In genomic region chr1:65890201-65890600, GRCh38 we compare ENCODE assay signal across 23 cellular contexts.
DNase-seq lines count a peak whose midpoint lies in the region; ATAC-seq and TF ChIP-seq lines count a peak whose summit lies in the region.
"Had no signal": no experiment of that assay in that cellular context is flagged by ENCODE, and none has a peak within 500 bp of the region (broad histone marks: within the 10 kb centered on the region; RNA-seq: fewer than 3 reads in every experiment).

No MANE protein-coding gene starts in this region.

- H3K4me1 Mint-ChIP-seq in nephron = peaks cover 14% of the 10 kb centered on the region
- H3K4me1 Mint-ChIP-seq in stimulated activated naive CD8-positive, alpha-beta T cell treated with anti-CD3 and anti-CD28 coated beads, Interleukin-15, amount 100 ng/mL, for 72 hours = no peaks in the 10 kb centered on the region
- H3K4me1 Mint-ChIP-seq: CD14-positive monocyte; CD8-positive, alpha-beta memory T cell; GM23338; H9; IgD-negative memory B cell had no signal

- TF ChIP-seq CTCF in nephron (IDR thresholded peaks at IDR 0.05; ENCODE audit: unreplicated experiment in 3 of 3) = no peak

- no peak overlapping the region for H3K9ac ChIP-seq in GM23248
- no peak overlapping the region for H3K9ac ChIP-seq in adipocyte (ENCODE audit: low read length)
- H3K9ac ChIP-seq: KMS-11 had no signal

- H3F3A ChIP-seq in GM23248 (ENCODE audit: insufficient read depth) = no peaks in the 10 kb centered on the region

- H3K9me2 ChIP-seq in GM23248 (ENCODE audit: insufficient read depth) = no peaks in the 10 kb centered on the region

- no peak overlapping the region for H3K4me3 Mint-ChIP-seq in nephron
- H3K4me3 Mint-ChIP-seq in stimulated activated naive CD8-positive, alpha-beta T cell treated with anti-CD3 and anti-CD28 coated beads, Interleukin-15, amount 100 ng/mL, for 72 hours = no peak overlapping the region
- H3K4me3 Mint-ChIP-seq: CD14-positive monocyte; CD8-positive, alpha-beta memory T cell; GM23338; H9; HFFc6; IgD-negative memory B cell had no signal

- peaks cover 28% of the 10 kb centered on the region for H3K4me1 ChIP-seq in GM23248 (ENCODE audit: insufficient read depth)
- H3K4me1 ChIP-seq in adipocyte (ENCODE audit: control insufficient read depth, insufficient read depth, low read length) = peaks cover 4% of the 10 kb centered on the region
- H3K4me1 ChIP-seq: BE2C had no signal

- no peaks in the 10 kb centered on the region for H3K36me3 ChIP-seq in GM23248 (ENCODE audit: low read depth)
- no peaks in the 10 kb centered on the region for H3K36me3 ChIP-seq in adipocyte (ENCODE audit: control insufficient read depth, insufficient read depth, low read length, severe bottlenecking)
- H3K36me3 ChIP-seq: BE2C had no signal

- H3K4me3 ChIP-seq in GM23248 = no peak overlapping the region
- no peak overlapping the region for H3K4me3 ChIP-seq in adipocyte (ENCODE audit: low read length)
- H3K4me3 ChIP-seq: GM23338 had no signal

- no peaks in the 10 kb centered on the region for H3K36me3 Mint-ChIP-seq in nephron (ENCODE audit: low read depth)
- H3K36me3 Mint-ChIP-seq: CD14-positive monocyte; CD8-positive, alpha-beta memory T cell; IgD-negative memory B cell had no signal

- ATAC-seq in stimulated activated naive CD8-positive, alpha-beta T cell treated with anti-CD3 and anti-CD28 coated beads, Interleukin-15, amount 100 ng/mL, for 72 hours = no peak
- ATAC-seq: GM23338, SK-N-SH treated with all-trans-retinoic acid at 6 μM for 48 hours had no signal

- H3K79me2 ChIP-seq in GM23248 (ENCODE audit: insufficient read depth) = no peaks in the 10 kb centered on the region

- H3K27me3 ChIP-seq in GM23248 (replicated peaks; ENCODE audit: insufficient read depth) = no peaks in the 10 kb centered on the region
- no peaks in the 10 kb centered on the region for H3K27me3 ChIP-seq in adipocyte (replicated peaks; ENCODE audit: control insufficient read depth, insufficient read depth, low read length)
- H3K27me3 ChIP-seq: BE2C had no signal

- H4K20me1 ChIP-seq in GM23248 (ENCODE audit: insufficient read depth) = no peaks in the 10 kb centered on the region

- H3K27me3 Mint-ChIP-seq in nephron (ENCODE audit: low read depth) = no peaks in the 10 kb centered on the region
- H3K27me3 Mint-ChIP-seq in stimulated activated naive CD8-positive, alpha-beta T cell treated with anti-CD3 and anti-CD28 coated beads, Interleukin-15, amount 100 ng/mL, for 72 hours = peaks cover 16% of the 10 kb centered on the region

- H3K9me3 ChIP-seq in GM23248 (ENCODE audit: low read depth) (no peaks in the 10 kb centered on the region), adipocyte (ENCODE audit: control insufficient read depth, low read length) (peaks cover 8% of the 10 kb centered on the region)
- H3K9me3 ChIP-seq: BE2C had no signal

- in situ Hi-C loops in GM23248 (cut with MboI) = no loop called here

- peak overlapping the region; percentile 28 to 88 (median 80) for H3K27ac Mint-ChIP-seq in nephron
- no peak overlapping the region for H3K27ac Mint-ChIP-seq in stimulated activated naive CD8-positive, alpha-beta T cell treated with anti-CD3 and anti-CD28 coated beads, Interleukin-15, amount 100 ng/mL, for 72 hours
- H3K27ac Mint-ChIP-seq: CD14-positive monocyte; CD8-positive, alpha-beta memory T cell; GM23338; H9; HFFc6; IgD-negative memory B cell had no signal

- H3K27ac ChIP-seq in GM23248 = no peak overlapping the region
- no peak overlapping the region for H3K27ac ChIP-seq in caudate nucleus (ENCODE audit: low read depth, low read length)
- H3K27ac ChIP-seq: KMS-11 had no signal

- WGBS in GM23248 (ENCODE audit: low coverage in 1 of 2, low lambda C conversion rate in 2 of 2, missing lambda C conversion rate in 2 of 2), 2 experiments = 0% methylated on average over 1 of the region's 1 CpG

- no peak for DNase-seq in GM23248
- DNase-seq in adipocyte (ENCODE audit: low read depth) = peak; percentile 36
- no peak for DNase-seq in SK-N-DZ (ENCODE audit: low spot score)
- no peak for DNase-seq in stimulated activated naive CD8-positive, alpha-beta T cell treated with anti-CD3 and anti-CD28 coated beads, Interleukin-15, amount 100 ng/mL, for 72 hours
- DNase-seq in erythroblast (lab: John Stamatoyannopoulos, UW) = no peak
- DNase-seq in caudate nucleus (lab: John Stamatoyannopoulos, UW) = no peak
- DNase-seq: BE2C; CD8-positive, alpha-beta memory T cell; DMS 273 treated with DMSO at 0.1 percent for 48 hours; DMS79; H9; HFFc6; NCI-H1092; NCI-H1417 treated with DMSO at 0.1 percent for 48 hours; NCI-H1694 treated with DMSO at 0.1 percent for 48 hours; NCI-H2081; NCI-H2227 treated with DMSO at 0.1 percent for 48 hours had no signal

- H3K9me3 Mint-ChIP-seq in nephron = peaks cover 12% of the 10 kb centered on the region
- H3K9me3 Mint-ChIP-seq in stimulated activated naive CD8-positive, alpha-beta T cell treated with anti-CD3 and anti-CD28 coated beads, Interleukin-15, amount 100 ng/mL, for 72 hours = peaks cover 0 to 8% of the 10 kb centered on the region in 2 donors
- H3K9me3 Mint-ChIP-seq: GM23338 had no signal

- no peak for TF ChIP-seq POLR2A in erythroblast (IDR thresholded peaks at IDR 0.05; ENCODE audit: low read length)

- peak overlapping the region; percentile 24 for H3K4me2 ChIP-seq in GM23248 (ENCODE audit: unreplicated experiment)
- H3K4me2 ChIP-seq: GM23338, KMS-11 had no signal

- H2AFZ ChIP-seq in GM23248 = peak overlapping the region; percentile 21; the same call in 1 of the 2 replicates
- H2AFZ ChIP-seq: GM23338 had no signal

Comparison
In these comparisons a context has a peak if more than half of its experiments do, and no peak if none do; other contexts are left out.
1. H3K27ac Mint-ChIP-seq: peak in nephron (3 of 3); none in stimulated activated naive CD8-positive, alpha-beta T cell treated with anti-CD3 and anti-CD28 coated beads, Interleukin-15, amount 100 ng/mL, for 72 hours (0 of 2).